ENCODE assay signal across 10 cellular contexts in the genomic region with DNA sequence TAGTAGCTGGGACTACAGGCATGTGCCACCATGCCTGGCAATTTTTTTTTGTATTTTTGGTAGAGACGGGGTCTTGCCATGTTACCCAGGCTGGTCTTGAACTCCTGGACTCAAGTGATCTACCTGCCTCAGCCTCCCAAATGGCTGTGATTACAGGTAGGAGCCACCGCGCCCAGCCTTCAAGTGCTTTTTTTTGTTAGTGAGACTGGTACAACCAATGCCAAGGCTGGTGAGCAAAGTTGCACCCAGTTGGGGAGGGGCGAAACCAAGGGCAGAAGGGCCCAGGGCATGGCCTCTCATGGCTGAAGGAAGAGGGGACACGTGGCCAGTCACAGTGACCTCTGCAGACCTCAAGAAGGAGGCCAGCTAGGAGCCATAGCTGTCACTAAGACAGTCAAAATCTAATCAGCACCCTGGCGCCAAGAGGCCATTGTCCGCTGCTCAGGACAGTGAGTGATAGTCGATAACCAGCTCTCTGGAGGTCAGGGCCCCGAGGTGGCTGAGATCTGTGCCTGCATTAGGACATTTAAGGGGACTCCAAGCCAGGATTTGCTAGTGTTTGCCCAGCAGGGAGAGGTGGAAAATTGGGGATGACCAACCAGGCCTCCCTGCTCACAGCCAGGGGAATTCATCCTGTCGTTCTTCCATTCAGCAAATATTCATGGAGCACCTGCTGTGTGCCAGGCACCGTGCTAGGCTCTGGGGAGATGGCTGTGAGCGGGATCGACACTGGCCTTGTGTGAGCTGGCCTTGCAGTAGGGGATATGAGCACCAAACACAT. TPM values are rescaled to one million over a fixed set of nuclear protein-coding genes. Genes with fewer than 3 reads are reported as not detected.
DNase-seq lines count a peak whose midpoint lies in the region; TF ChIP-seq lines count a peak whose summit lies in the region.
"Had no signal": no experiment of that assay in that cellular context is flagged by ENCODE, and none has a peak within 500 bp of the region (broad histone marks: within the 10 kb centered on the region; RNA-seq: fewer than 3 reads in every experiment).

No MANE protein-coding gene starts in this region.

- H3K27me3 ChIP-seq in HUES48 (ENCODE audit: control insufficient read depth, insufficient read depth, low read length) (no peaks in the 10 kb centered on the region), sigmoid colon (no peaks in the 10 kb centered on the region), brain microvascular endothelial cell (replicated peaks) (no peaks in the 10 kb centered on the region)

- H3K36me3 ChIP-seq in HUES48 (ENCODE audit: control insufficient read depth, insufficient read depth, low read length) (no peaks in the 10 kb centered on the region), sigmoid colon (no peaks in the 10 kb centered on the region), brain microvascular endothelial cell (replicated peaks) (no peaks in the 10 kb centered on the region)

- TF ChIP-seq EP300 in sigmoid colon (IDR thresholded peaks at IDR 0.05): no peak

- H3K4me1 ChIP-seq in HUES48 (ENCODE audit: control insufficient read depth, insufficient read depth, low read length) (peaks cover 32% of the 10 kb centered on the region), sigmoid colon (peaks cover 0 to 99% (median 93%) of the 10 kb centered on the region in 4 donors)

- H3K36me3 Mint-ChIP-seq in activated CD4-positive, alpha-beta memory T cell treated with anti-CD3 and anti-CD28 coated beads for 36 hours: peaks cover 47% of the 10 kb centered on the region
- no peaks in the 10 kb centered on the region for H3K36me3 Mint-ChIP-seq in glutamatergic neuron (ENCODE audit: unreplicated experiment)

- no peak overlapping the region; the same call in 1 of the 2 replicates for H3K9ac ChIP-seq in HUES48 (ENCODE audit: low read depth, low read length)

- H3K27ac Mint-ChIP-seq in activated CD4-positive, alpha-beta memory T cell treated with anti-CD3 and anti-CD28 coated beads for 36 hours: peak overlapping the region; percentile 66
- peak overlapping the region; percentile 64 for H3K27ac Mint-ChIP-seq in glutamatergic neuron (ENCODE audit: unreplicated experiment)

- H3K9me3 ChIP-seq in HUES48 (ENCODE audit: control insufficient read depth, insufficient read depth, low read length) (no peaks in the 10 kb centered on the region), sigmoid colon (no peaks in the 10 kb centered on the region)

- no peak for DNase-seq in activated CD4-positive, alpha-beta memory T cell treated with anti-CD3 and anti-CD28 coated beads for 36 hours
- DNase-seq in glutamatergic neuron (no peak), sigmoid colon (peak; percentile 58), brain microvascular endothelial cell (no peak), NCI-H128 (lab: John Stamatoyannopoulos, UW; ENCODE audit: unreplicated experiment) (no peak), NCI-H524 (lab: John Stamatoyannopoulos, UW) (no peak), SHP77 treated with DMSO at 0.1 percent for 48 hours (lab: John Stamatoyannopoulos, UW) (no peak)
- DNase-seq: activated CD4-positive, alpha-beta T cell treated with anti-CD3 and anti-CD28 coated beads, Interleukin-2, amount 50 U/mL, for 48 hours; cerebellar nuclear complex had no signal

- H3K27ac ChIP-seq in HUES48 (ENCODE audit: low read depth, low read length): peak overlapping the region; percentile 54
- peak overlapping the region; percentile 96 to 99 (median 99) for H3K27ac ChIP-seq in sigmoid colon
- H3K27ac ChIP-seq in brain microvascular endothelial cell: no peak overlapping the region

- in situ Hi-C loops in brain microvascular endothelial cell (cut with HindIII; ENCODE audit: low pct_ligation_motif_present, low sequenced_read_pairs): no loop called here

- H3K27me3 Mint-ChIP-seq in activated CD4-positive, alpha-beta memory T cell treated with anti-CD3 and anti-CD28 coated beads for 36 hours: no peaks in the 10 kb centered on the region
- no peaks in the 10 kb centered on the region for H3K27me3 Mint-ChIP-seq in glutamatergic neuron (ENCODE audit: unreplicated experiment)

- POLR2A ChIA-PET in activated CD4-positive, alpha-beta memory T cell treated with anti-CD3 and anti-CD28 coated beads for 36 hours (lab: Charles Lee): interaction anchor here (1.1 kb wide), 1 partner anchor 88 kb away, joined by 4 read pairs; no protein-coding TSS in a partner anchor

- no peaks in the 10 kb centered on the region for H3K9me3 Mint-ChIP-seq in activated CD4-positive, alpha-beta memory T cell treated with anti-CD3 and anti-CD28 coated beads for 36 hours
- H3K9me3 Mint-ChIP-seq in glutamatergic neuron (ENCODE audit: unreplicated experiment): no peaks in the 10 kb centered on the region

- no peak overlapping the region for H3K4me3 Mint-ChIP-seq in activated CD4-positive, alpha-beta memory T cell treated with anti-CD3 and anti-CD28 coated beads for 36 hours
- H3K4me3 Mint-ChIP-seq in glutamatergic neuron (ENCODE audit: unreplicated experiment): no peak overlapping the region

- no peak for TF ChIP-seq POLR2A in sigmoid colon (IDR thresholded peaks at IDR 0.05)

- TF ChIP-seq CTCF in glutamatergic neuron (IDR thresholded peaks at IDR 0.05; ENCODE audit: partially characterized antibody, unreplicated experiment) (no peak), sigmoid colon (IDR thresholded peaks at IDR 0.05) (no peak), brain microvascular endothelial cell (IDR thresholded peaks at IDR 0.05; ENCODE audit: low read depth, low read length, missing control alignments) (no peak)

- H3K4me1 Mint-ChIP-seq in activated CD4-positive, alpha-beta memory T cell treated with anti-CD3 and anti-CD28 coated beads for 36 hours (ENCODE audit: low read depth): peaks cover 92% of the 10 kb centered on the region
- peaks cover 4% of the 10 kb centered on the region for H3K4me1 Mint-ChIP-seq in glutamatergic neuron (ENCODE audit: low read depth, unreplicated experiment)

- H3K4me3 ChIP-seq in HUES48 (ENCODE audit: low read depth, low read length): no peak overlapping the region
- H3K4me3 ChIP-seq in sigmoid colon: no peak overlapping the region
- no peak overlapping the region for H3K4me3 ChIP-seq in brain microvascular endothelial cell (ENCODE audit: low read depth, low read length)

- WGBS in sigmoid colon, 2 donors: 90 to 92% methylated on average over 13 of the region's 13 CpGs

- intact Hi-C loops in activated CD4-positive, alpha-beta memory T cell treated with anti-CD3 and anti-CD28 coated beads for 36 hours (cut with micrococcal nuclease): no loop called here
- intact Hi-C loops in sigmoid colon (cut with DNase I): no loop called here

- CTCF ChIA-PET in activated CD4-positive, alpha-beta memory T cell treated with anti-CD3 and anti-CD28 coated beads for 36 hours (lab: Charles Lee): interaction anchor here (0.6 to 1.1 kb wide), 2 partner anchors 21 to 144 kb away, joined by 3 read pairs; no protein-coding TSS in a partner anchor

RNA-seq across cellular contexts. Expression of a gene that starts 10.2 kb away (rescaled TPM):
- 100 to 1,000 TPM; 146 to 153 TPM for total RNA-seq in activated CD4-positive, alpha-beta memory T cell treated with anti-CD3 and anti-CD28 coated beads for 36 hours
- 10.8 TPM for total RNA-seq in glutamatergic neuron (ENCODE audit: unreplicated experiment)
- total RNA-seq in sigmoid colon: 100 to 1,000 TPM in 2 of 4 donors, 10 to 100 TPM in 2; 54.6 to 177 (median 102) TPM
- polyA plus RNA-seq in sigmoid colon: 100 to 1,000 TPM in 1 of 3 donors, 10 to 100 TPM in 2; 16.9 to 105 (median 19.8) TPM

RNA-seq across cellular contexts. Expression of a gene that starts 55.4 kb away (rescaled TPM):
- 100 to 1,000 TPM; 120 to 121 TPM for total RNA-seq in activated CD4-positive, alpha-beta memory T cell treated with anti-CD3 and anti-CD28 coated beads for 36 hours
- total RNA-seq in glutamatergic neuron (ENCODE audit: unreplicated experiment): 32.7 TPM
- 10 to 100 TPM; 32.5 to 51.0 (median 45.1) TPM for total RNA-seq in sigmoid colon
- polyA plus RNA-seq in sigmoid colon: 10 to 100 TPM; 54.7 to 65.2 (median 64.2) TPM
